11 cellular contexts compared by ENCODE assay signal in genomic region chr17:44559288-44560249, GRCh38. TPM values are rescaled to one million over a fixed set of nuclear protein-coding genes. Genes with fewer than 3 reads are reported as not detected.
DNase-seq lines count a peak whose midpoint lies in the region; ATAC-seq and TF ChIP-seq lines count a peak whose summit lies in the region.
"Had no signal": no experiment of that assay in that cellular context is flagged by ENCODE, and none has a peak within 500 bp of the region (broad histone marks: within the 10 kb centered on the region; RNA-seq: fewer than 3 reads in every experiment).

No MANE protein-coding gene starts in this region.

- no peaks in the 10 kb centered on the region for H3K79me2 ChIP-seq in OCI-LY7 (ENCODE audit: insufficient read depth, low read depth, low read length)

- H3K9me2 ChIP-seq in OCI-LY7 (ENCODE audit: insufficient read depth, low read length), result no peaks in the 10 kb centered on the region

- H3K4me3 Mint-ChIP-seq in CD8-positive, alpha-beta memory T cell, result peak overlapping the region in 6 of 7 donors; percentile 51 to 91 (median 82)
- H3K4me3 Mint-ChIP-seq in progenitor cell of endocrine pancreas (ENCODE audit: low read depth), result peak overlapping the region; percentile 93

- no peak overlapping the region for H3K27ac ChIP-seq in CD8-positive, alpha-beta memory T cell (ENCODE audit: low read depth, low read length)
- H3K27ac ChIP-seq in OCI-LY7 (ENCODE audit: low read depth, low read length, poor library complexity, severe bottlenecking) (no peak overlapping the region), dorsolateral prefrontal cortex (peak overlapping the region in 1 of 59 donors; percentile 10)

- no peak overlapping the region for H2AFZ ChIP-seq in OCI-LY7 (ENCODE audit: low read length)

- H3K4me2 ChIP-seq in OCI-LY7 (ENCODE audit: low read length), result no peak overlapping the region; the same call in 1 of the 2 replicates

- no peak for DNase-seq in CD8-positive, alpha-beta memory T cell
- no peak for DNase-seq in OCI-LY7 (ENCODE audit: low spot score)
- DNase-seq in fibroblast of mammary gland (ENCODE audit: low read depth), result no peak
- DNase-seq in progenitor cell of endocrine pancreas (ENCODE audit: low spot score, unreplicated experiment), result no peak
- no peak for DNase-seq in dorsolateral prefrontal cortex
- DNase-seq in NCI-H2107 (lab: John Stamatoyannopoulos, UW), result no peak
- DNase-seq: GF-D8, NCI-H1105 treated with DMSO at 0.1 percent for 48 hours had no signal

- H3K4me3 ChIP-seq in CD8-positive, alpha-beta memory T cell (ENCODE audit: low read length), result no peak overlapping the region
- H3K4me3 ChIP-seq in OCI-LY7 (ENCODE audit: low read depth, low read length, poor library complexity, severe bottlenecking) (peak overlapping the region; percentile 0), fibroblast of mammary gland (ENCODE audit: control insufficient read depth, low read depth, low read length) (peak overlapping the region; percentile 23), dorsolateral prefrontal cortex (peak overlapping the region in 19 of 59 donors; percentile 4 to 76 (median 54))

- POLR2A ChIA-PET in CD8-positive, alpha-beta memory T cell (lab: Charles Lee), result no interaction called here
- POLR2A ChIA-PET in OCI-LY7 (lab: Charles Lee), result no interaction called here

- intact Hi-C loops in OCI-LY7 (cut with micrococcal nuclease; ENCODE audit: unreplicated experiment) (no loop called here), dorsolateral prefrontal cortex (cut with DNase I) (no loop called here)

- CTCF ChIA-PET in CD8-positive, alpha-beta memory T cell (lab: Charles Lee), result no interaction called here
- CTCF ChIA-PET in OCI-LY7 (lab: Charles Lee; ENCODE audit: unreplicated experiment), result no interaction called here

- TF ChIP-seq CTCF in OCI-LY7 (conservative IDR thresholded peaks at IDR 0.05; ENCODE audit: low read length) (no peak), fibroblast of mammary gland (conservative IDR thresholded peaks at IDR 0.05; ENCODE audit: control insufficient read depth, insufficient read depth, low read depth, low read length) (no peak), progenitor cell of endocrine pancreas (IDR thresholded peaks at IDR 0.05; ENCODE audit: unreplicated experiment) (no peak), dorsolateral prefrontal cortex (IDR thresholded peaks at IDR 0.05 in 54 of 56, conservative IDR thresholded peaks at IDR 0.05 in 2 of 56; ENCODE audit: low read depth in 1 of 56, partially characterized antibody in 56 of 56) (no peak)

- no peaks in the 10 kb centered on the region for H4K20me1 ChIP-seq in OCI-LY7 (ENCODE audit: insufficient read depth, low read length)

- no peak for ATAC-seq in HG02798 (IDR thresholded peaks at IDR 0.05; ENCODE audit: poor library complexity, unreplicated experiment)
- no peak for ATAC-seq in HG03469 (IDR thresholded peaks at IDR 0.05; ENCODE audit: unreplicated experiment)

- H3K27me3 ChIP-seq in CD8-positive, alpha-beta memory T cell (ENCODE audit: insufficient read depth, low read length, poor library complexity, severe bottlenecking), result peaks cover 17% of the 10 kb centered on the region
- H3K27me3 ChIP-seq in dorsolateral prefrontal cortex, result peaks cover 0 to 67% (median 39%) of the 10 kb centered on the region in 45 donors
- H3K27me3 ChIP-seq: right atrium auricular region had no signal

- H3K4me1 Mint-ChIP-seq in CD8-positive, alpha-beta memory T cell, result peaks cover 17 to 31% (median 26%) of the 10 kb centered on the region in 3 donors
- H3K4me1 Mint-ChIP-seq in progenitor cell of endocrine pancreas (ENCODE audit: low read depth), result peaks cover 56% of the 10 kb centered on the region

- H3K36me3 ChIP-seq in CD8-positive, alpha-beta memory T cell (ENCODE audit: insufficient read depth, low read length), result no peaks in the 10 kb centered on the region
- no peaks in the 10 kb centered on the region for H3K36me3 ChIP-seq in OCI-LY7 (ENCODE audit: insufficient read depth, low read length)
- H3K36me3 ChIP-seq: right atrium auricular region had no signal

- H3K27me3 Mint-ChIP-seq in CD8-positive, alpha-beta memory T cell, result peaks cover 53 to 79% of the 10 kb centered on the region in 2 donors
- H3K27me3 Mint-ChIP-seq in progenitor cell of endocrine pancreas, result no peaks in the 10 kb centered on the region

- H3K27ac Mint-ChIP-seq in CD8-positive, alpha-beta memory T cell, result peak overlapping the region in 1 of 8 donors; percentile 80
- H3K27ac Mint-ChIP-seq in progenitor cell of endocrine pancreas, result peak overlapping the region; percentile 93

- no TSS peak for BruUV-seq in OCI-LY7 (replicated peaks; lab: Mats Ljungman, UMichigan)

- H3K9me3 Mint-ChIP-seq in CD8-positive, alpha-beta memory T cell, result no peaks in the 10 kb centered on the region
- no peaks in the 10 kb centered on the region for H3K9me3 Mint-ChIP-seq in progenitor cell of endocrine pancreas (ENCODE audit: low read depth)

- no peaks in the 10 kb centered on the region for H3K9me3 ChIP-seq in CD8-positive, alpha-beta memory T cell (ENCODE audit: low read length)
- H3K9me3 ChIP-seq in OCI-LY7 (ENCODE audit: low read length), result no peaks in the 10 kb centered on the region
- H3K9me3 ChIP-seq: right atrium auricular region had no signal

- H3K36me3 Mint-ChIP-seq in CD8-positive, alpha-beta memory T cell, result peaks cover 0 to 7% (median 4%) of the 10 kb centered on the region in 3 donors
- peaks cover 14% of the 10 kb centered on the region for H3K36me3 Mint-ChIP-seq in progenitor cell of endocrine pancreas (ENCODE audit: insufficient read depth)

- H3K4me1 ChIP-seq in CD8-positive, alpha-beta memory T cell (ENCODE audit: insufficient read depth, low read length), result peaks cover 7% of the 10 kb centered on the region
- H3K4me1 ChIP-seq in OCI-LY7 (ENCODE audit: insufficient read depth, low read length, poor library complexity, severe bottlenecking), result peaks cover 11% of the 10 kb centered on the region

RNA-seq across cellular contexts. Expression of gene FZD2, which starts 2.3 kb away (rescaled TPM):
- total RNA-seq in CD8-positive, alpha-beta memory T cell, result under 1 TPM in 1 of 2 experiments, not detected in 1; 0.11 TPM
- polyA plus RNA-seq in CD8-positive, alpha-beta memory T cell, result not detected
- 3.7 and 4.4 TPM in 2 replicates for total RNA-seq in OCI-LY7 (2014; rRNA removed; shearing (Covaris generic))
- total RNA-seq in OCI-LY7 (2022) (9.2 and 10.9 TPM in 2 replicates), progenitor cell of endocrine pancreas (73.6 and 89.7 TPM in 2 replicates), dorsolateral prefrontal cortex (1 to 10 TPM in 82 of 120 experiments, under 1 TPM in 38; 0.48 to 4.2 (median 1.3) TPM)

RNA-seq across cellular contexts. Expression of gene GPATCH8, which starts 56.4 kb away (rescaled TPM):
- total RNA-seq in CD8-positive, alpha-beta memory T cell, result 10 to 100 TPM; 41.6 to 43.3 TPM
- polyA plus RNA-seq in CD8-positive, alpha-beta memory T cell, result 73.3 TPM
- 24.5 and 24.7 TPM in 2 replicates for total RNA-seq in OCI-LY7 (2014; rRNA removed; shearing (Covaris generic))
- total RNA-seq in OCI-LY7 (2022) (59.1 and 61.1 TPM in 2 replicates), progenitor cell of endocrine pancreas (70.9 and 76.5 TPM in 2 replicates), dorsolateral prefrontal cortex (100 to 1,000 TPM in 11 of 120 experiments, 10 to 100 TPM in 109; 53.8 to 111 (median 82.5) TPM)
